9 cellular contexts compared by ENCODE assay signal in the genomic region with DNA sequence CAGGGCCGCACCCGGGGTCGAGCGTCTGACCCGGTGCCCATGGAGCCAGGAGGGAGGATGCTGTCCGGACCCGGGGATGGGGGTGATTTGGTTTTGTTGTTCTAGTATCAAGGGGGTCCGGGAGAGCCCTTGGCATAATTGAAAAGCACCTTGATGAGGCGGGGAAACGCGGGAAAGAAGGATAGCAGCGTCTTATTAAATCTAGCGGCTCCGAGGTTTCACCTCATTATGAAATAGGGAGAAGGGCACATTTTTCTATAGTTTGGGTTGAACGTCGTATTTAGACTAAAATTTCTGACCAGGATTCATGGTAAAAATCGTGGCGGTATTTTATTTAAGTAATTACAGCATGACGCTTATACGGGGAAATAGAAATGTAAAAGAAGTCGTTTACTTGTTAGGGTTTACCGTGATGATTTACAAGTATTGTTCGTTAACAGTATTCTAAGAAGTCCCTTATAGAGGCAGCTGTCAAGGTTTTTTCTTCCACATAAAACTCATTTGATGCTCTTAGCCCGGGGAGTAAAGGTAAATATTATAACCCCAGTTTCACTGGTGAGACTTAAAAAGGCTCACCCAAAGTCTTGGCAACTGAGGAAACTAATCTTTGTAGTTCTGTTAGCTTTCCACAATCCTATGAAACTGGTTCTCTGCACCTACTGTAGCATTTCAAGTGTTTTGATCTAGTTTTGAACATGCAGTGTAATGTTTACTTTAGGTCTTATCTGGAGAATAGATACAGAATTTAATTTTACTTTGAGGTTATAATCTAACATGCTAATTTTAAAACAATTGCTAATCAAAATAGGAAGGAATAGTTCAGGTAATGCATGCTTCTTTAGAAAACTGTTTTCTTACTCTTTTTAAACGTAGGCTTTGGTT. TPM values are rescaled to one million over a fixed set of nuclear protein-coding genes. Genes with fewer than 3 reads are reported as not detected.
DNase-seq lines count a peak whose midpoint lies in the region; ATAC-seq lines count a peak whose summit lies in the region.
"Had no signal": no experiment of that assay in that cellular context is flagged by ENCODE, and none has a peak within 500 bp of the region (broad histone marks: within the 10 kb centered on the region; RNA-seq: fewer than 3 reads in every experiment).

No MANE protein-coding gene starts in this region.

- no peaks in the 10 kb centered on the region for H3K9me3 ChIP-seq in iPS DF 6.9 (ENCODE audit: control insufficient read depth, insufficient read depth, low read length)

- no peaks in the 10 kb centered on the region for H3K36me3 ChIP-seq in iPS DF 6.9 (ENCODE audit: control insufficient read depth, insufficient read depth, low read length)

- peak overlapping the region; percentile 100 for H3K27ac Mint-ChIP-seq in activated T-cell treated with anti-CD3 and anti-CD28 coated beads, Interleukin-2, amount 50 U/mL, for 24 hours
- peak overlapping the region; percentile 98 for H3K27ac Mint-ChIP-seq in activated CD4-positive, alpha-beta memory T cell treated with anti-CD3 and anti-CD28 coated beads for 36 hours
- H3K27ac Mint-ChIP-seq in stimulated activated naive B cell treated with anti-CD40 and anti-IgM and Interleukin-4, amounts not matched to agents 10 μg/mL and 1 μg/mL and 100 μg/mL, for 72 hours = peak overlapping the region; percentile 99

- intact Hi-C loops in activated CD4-positive, alpha-beta memory T cell treated with anti-CD3 and anti-CD28 coated beads for 36 hours (cut with micrococcal nuclease) = loop anchor here (1.0 to 5.0 kb wide), 3 partner anchors 12 to 1043 kb away; a partner anchor contains a TSS

- H3K4me3 Mint-ChIP-seq in activated T-cell treated with anti-CD3 and anti-CD28 coated beads, Interleukin-2, amount 50 U/mL, for 24 hours = peak overlapping the region; percentile 99
- peak overlapping the region; percentile 97 for H3K4me3 Mint-ChIP-seq in activated CD4-positive, alpha-beta memory T cell treated with anti-CD3 and anti-CD28 coated beads for 36 hours
- peak overlapping the region; percentile 94 to 95 for H3K4me3 Mint-ChIP-seq in stimulated activated naive B cell treated with anti-CD40 and anti-IgM and Interleukin-4, amounts not matched to agents 10 μg/mL and 1 μg/mL and 100 μg/mL, for 72 hours

- peaks cover 50% of the 10 kb centered on the region for H3K36me3 Mint-ChIP-seq in activated T-cell treated with anti-CD3 and anti-CD28 coated beads, Interleukin-2, amount 50 U/mL, for 24 hours (ENCODE audit: low read depth)
- peaks cover 14% of the 10 kb centered on the region for H3K36me3 Mint-ChIP-seq in activated CD4-positive, alpha-beta memory T cell treated with anti-CD3 and anti-CD28 coated beads for 36 hours
- peaks cover 4% of the 10 kb centered on the region in 2 donors for H3K36me3 Mint-ChIP-seq in stimulated activated naive B cell treated with anti-CD40 and anti-IgM and Interleukin-4, amounts not matched to agents 10 μg/mL and 1 μg/mL and 100 μg/mL, for 72 hours

- POLR2A ChIA-PET in activated CD4-positive, alpha-beta memory T cell treated with anti-CD3 and anti-CD28 coated beads for 36 hours (lab: Charles Lee) = interaction anchor here (0.6 to 1.7 kb wide), 5 partner anchors 8 to 146 kb away, joined by 3 to 14 read pairs (median 5); a partner anchor contains a TSS

- CTCF ChIA-PET in activated CD4-positive, alpha-beta memory T cell treated with anti-CD3 and anti-CD28 coated beads for 36 hours (lab: Charles Lee) = interaction anchor here (0.7 to 1.0 kb wide), 2 partner anchors 12 to 13 kb away, joined by 3 to 8 read pairs; a partner anchor contains a TSS

- H3K27me3 Mint-ChIP-seq in activated T-cell treated with anti-CD3 and anti-CD28 coated beads, Interleukin-2, amount 50 U/mL, for 24 hours = no peaks in the 10 kb centered on the region
- no peaks in the 10 kb centered on the region for H3K27me3 Mint-ChIP-seq in activated CD4-positive, alpha-beta memory T cell treated with anti-CD3 and anti-CD28 coated beads for 36 hours
- H3K27me3 Mint-ChIP-seq in stimulated activated naive B cell treated with anti-CD40 and anti-IgM and Interleukin-4, amounts not matched to agents 10 μg/mL and 1 μg/mL and 100 μg/mL, for 72 hours = no peaks in the 10 kb centered on the region

- H3K27ac ChIP-seq in iPS DF 6.9 (ENCODE audit: low read length) = no peak overlapping the region

- H3K27me3 ChIP-seq in iPS DF 6.9 (ENCODE audit: control insufficient read depth, insufficient read depth, low read length) = no peaks in the 10 kb centered on the region

- H3K4me1 Mint-ChIP-seq in activated T-cell treated with anti-CD3 and anti-CD28 coated beads, Interleukin-2, amount 50 U/mL, for 24 hours (ENCODE audit: low read depth) = peaks cover 37% of the 10 kb centered on the region
- peaks cover 34% of the 10 kb centered on the region for H3K4me1 Mint-ChIP-seq in activated CD4-positive, alpha-beta memory T cell treated with anti-CD3 and anti-CD28 coated beads for 36 hours (ENCODE audit: low read depth)
- H3K4me1 Mint-ChIP-seq in stimulated activated naive B cell treated with anti-CD40 and anti-IgM and Interleukin-4, amounts not matched to agents 10 μg/mL and 1 μg/mL and 100 μg/mL, for 72 hours = peaks cover 9 to 28% of the 10 kb centered on the region in 2 donors

- no CpG with 5 or more reads among the region's 25 CpGs for WGBS in iPS DF 6.9 (ENCODE audit: insufficient coverage, insufficient read length)

- no peak for DNase-seq in activated T-cell treated with anti-CD3 and anti-CD28 coated beads, Interleukin-2, amount 50 U/mL, for 24 hours
- no peak for DNase-seq in activated T-cell treated with anti-CD3 and anti-CD28 coated beads, Interleukin-2, amount 50 U/mL, for 48 hours
- DNase-seq in activated CD4-positive, alpha-beta memory T cell treated with anti-CD3 and anti-CD28 coated beads for 36 hours = no peak
- DNase-seq in iPS DF 6.9 (ENCODE audit: low read depth, low spot score) = no peak
- no peak for DNase-seq in stimulated activated naive B cell treated with anti-CD40 and anti-IgM and Interleukin-4, amounts not matched to agents 10 μg/mL and 1 μg/mL and 100 μg/mL, for 72 hours
- no peak for DNase-seq in GDM1 (lab: John Stamatoyannopoulos, UW)

- ATAC-seq in stimulated activated naive B cell treated with anti-CD40 and anti-IgM and Interleukin-4, amounts not matched to agents 10 μg/mL and 1 μg/mL and 100 μg/mL, for 72 hours (replicated peaks) = no peak
- no peak for ATAC-seq in GM19463 (IDR thresholded peaks at IDR 0.05; ENCODE audit: unreplicated experiment)
- ATAC-seq in GM18907 (IDR thresholded peaks at IDR 0.05; ENCODE audit: unreplicated experiment) = no peak

- H3K4me3 ChIP-seq in iPS DF 6.9 (ENCODE audit: low read length) = peak overlapping the region; percentile 97

- no peaks in the 10 kb centered on the region for H3K4me1 ChIP-seq in iPS DF 6.9 (ENCODE audit: control insufficient read depth, insufficient read depth, low read length)

- no peaks in the 10 kb centered on the region for H3K9me3 Mint-ChIP-seq in activated T-cell treated with anti-CD3 and anti-CD28 coated beads, Interleukin-2, amount 50 U/mL, for 24 hours
- H3K9me3 Mint-ChIP-seq in activated CD4-positive, alpha-beta memory T cell treated with anti-CD3 and anti-CD28 coated beads for 36 hours = no peaks in the 10 kb centered on the region
- H3K9me3 Mint-ChIP-seq in stimulated activated naive B cell treated with anti-CD40 and anti-IgM and Interleukin-4, amounts not matched to agents 10 μg/mL and 1 μg/mL and 100 μg/mL, for 72 hours = no peaks in the 10 kb centered on the region

RNA-seq across cellular contexts. Expression of a gene that starts 0.8 kb away (rescaled TPM):
- total RNA-seq in activated CD4-positive, alpha-beta memory T cell treated with anti-CD3 and anti-CD28 coated beads for 36 hours = 100 to 1,000 TPM; 120 to 137 TPM

RNA-seq across cellular contexts. Expression of a gene that starts 12.5 kb away (rescaled TPM):
- total RNA-seq in activated CD4-positive, alpha-beta memory T cell treated with anti-CD3 and anti-CD28 coated beads for 36 hours = 10 to 100 TPM; 27.4 to 27.8 TPM

RNA-seq across cellular contexts. Expression of a gene that starts 47.2 kb away (rescaled TPM):
- total RNA-seq in activated CD4-positive, alpha-beta memory T cell treated with anti-CD3 and anti-CD28 coated beads for 36 hours = not detected
- total RNA-seq: dermis microvascular lymphatic vessel endothelial cell had no signal
